Comparison of ENCODE assay signal across 22 cellular contexts in genomic region chr6:122797537-122797936, GRCh38. TPM values are rescaled to one million over a fixed set of nuclear protein-coding genes. Genes with fewer than 3 reads are reported as not detected.
A peak's percentile ranks its signal among the peaks of the same experiment; 100 is the strongest.
DNase-seq lines count a peak whose midpoint lies in the region; ATAC-seq and TF ChIP-seq lines count a peak whose summit lies in the region.
"Had no signal": no experiment of that assay in that cellular context is flagged by ENCODE, and none has a peak within 500 bp of the region (broad histone marks: within the 10 kb centered on the region; RNA-seq: fewer than 3 reads in every experiment).

No MANE protein-coding gene starts in this region.

- no peak for DNase-seq in Caco-2
- no peak for DNase-seq in Peyer's patch
- no peak for DNase-seq in esophagus squamous epithelium (lab: John Stamatoyannopoulos, UW)
- DNase-seq in psoas muscle, result no peak
- DNase-seq in activated naive CD4-positive, alpha-beta T cell treated with anti-CD3 and anti-CD28 coated beads, Interleukin-2, amount 10 ng/mL, durations not matched to agents 7 days and 5 days, result no peak
- DNase-seq in activated CD8-positive, alpha-beta memory T cell treated with anti-CD3 and anti-CD28 coated beads, Interleukin-2, amount 50 U/mL, for 48 hours, result no peak
- DNase-seq in CD8-positive, alpha-beta memory T cell, result no peak
- DNase-seq: activated CD4-positive, alpha-beta T cell treated with anti-CD3 and anti-CD28 coated beads for 1 hour; activated effector memory CD4-positive, alpha-beta T cell treated with anti-CD3 and anti-CD28 coated beads, Interleukin-2, amount 50 U/mL, for 16 hours; CD8-positive, alpha-beta T cell; cerebellar nuclear complex; Kasumi-1; midbrain; NCI-H1105; T-helper 9 cell had no signal

- CTCF ChIA-PET in Caco-2 (lab: Charles Lee), result interaction anchor here (1.3 to 1.4 kb wide), 2 partner anchors 25 to 26 kb away, joined by 5 to 8 read pairs; no protein-coding TSS in a partner anchor
- CTCF ChIA-PET in activated naive CD4-positive, alpha-beta T cell treated with anti-CD3 and anti-CD28 coated beads, Interleukin-2, amount 10 ng/mL, durations not matched to agents 7 days and 5 days (lab: Charles Lee), result interaction anchor here (2.3 kb wide), 1 partner anchor 8 kb away, joined by 10 read pairs; the partner anchor contains the start of gene SMPDL3A
- CTCF ChIA-PET in CD8-positive, alpha-beta memory T cell (lab: Charles Lee), result no interaction called here

- TF ChIP-seq POLR2A in Peyer's patch (IDR thresholded peaks at IDR 0.05), result no peak
- TF ChIP-seq POLR2A in esophagus squamous epithelium (IDR thresholded peaks at IDR 0.05), result no peak

- no peaks in the 10 kb centered on the region for H3K9me3 Mint-ChIP-seq in Caco-2 (ENCODE audit: unreplicated experiment)
- H3K9me3 Mint-ChIP-seq in activated naive CD4-positive, alpha-beta T cell treated with anti-CD3 and anti-CD28 coated beads, Interleukin-2, amount 10 ng/mL, durations not matched to agents 7 days and 5 days, result no peaks in the 10 kb centered on the region
- peaks cover 0 to 3% (median 0%) of the 10 kb centered on the region in 5 donors for H3K9me3 Mint-ChIP-seq in CD8-positive, alpha-beta memory T cell
- H3K9me3 Mint-ChIP-seq: CD8-positive, alpha-beta T cell; neural progenitor cell; stimulated activated effector memory CD8-positive, alpha-beta T cell treated with anti-CD3 and anti-CD28 coated beads, Interleukin-12 subunit alpha, Interleukin-12 subunit beta, amount 100 ng/mL, for 72 hours had no signal

- H3K4me1 Mint-ChIP-seq in Caco-2 (ENCODE audit: low read depth, unreplicated experiment), result peaks cover 21% of the 10 kb centered on the region
- H3K4me1 Mint-ChIP-seq in activated naive CD4-positive, alpha-beta T cell treated with anti-CD3 and anti-CD28 coated beads, Interleukin-2, amount 10 ng/mL, durations not matched to agents 7 days and 5 days, result no peaks in the 10 kb centered on the region
- no peaks in the 10 kb centered on the region for H3K4me1 Mint-ChIP-seq in CD8-positive, alpha-beta memory T cell
- H3K4me1 Mint-ChIP-seq: stimulated activated effector memory CD8-positive, alpha-beta T cell treated with anti-CD3 and anti-CD28 coated beads, Interleukin-12 subunit alpha, Interleukin-12 subunit beta, amount 100 ng/mL, for 72 hours had no signal

- peaks cover 51% of the 10 kb centered on the region for H3K4me1 ChIP-seq in Caco-2
- peaks cover 0 to 34% (median 0%) of the 10 kb centered on the region in 4 donors for H3K4me1 ChIP-seq in Peyer's patch
- peaks cover 0 to 57% (median 22%) of the 10 kb centered on the region in 3 donors for H3K4me1 ChIP-seq in esophagus squamous epithelium
- peaks cover 28% of the 10 kb centered on the region for H3K4me1 ChIP-seq in psoas muscle
- H3K4me1 ChIP-seq in CD8-positive, alpha-beta memory T cell (ENCODE audit: insufficient read depth, low read length), result no peaks in the 10 kb centered on the region
- H3K4me1 ChIP-seq: tibial nerve had no signal

- peaks cover 13% of the 10 kb centered on the region for H3K36me3 Mint-ChIP-seq in Caco-2 (ENCODE audit: insufficient read depth, unreplicated experiment)
- no peaks in the 10 kb centered on the region for H3K36me3 Mint-ChIP-seq in activated naive CD4-positive, alpha-beta T cell treated with anti-CD3 and anti-CD28 coated beads, Interleukin-2, amount 10 ng/mL, durations not matched to agents 7 days and 5 days
- H3K36me3 Mint-ChIP-seq in CD8-positive, alpha-beta memory T cell, result no peaks in the 10 kb centered on the region
- H3K36me3 Mint-ChIP-seq: activated CD8-positive, alpha-beta memory T cell treated with anti-CD3 and anti-CD28 coated beads, Interleukin-2, amount 10 ng/mL, durations not matched to agents 7 days and 5 days; CD8-positive, alpha-beta T cell; stimulated activated effector memory CD8-positive, alpha-beta T cell treated with anti-CD3 and anti-CD28 coated beads, Interleukin-12 subunit alpha, Interleukin-12 subunit beta, amount 100 ng/mL, for 72 hours had no signal

- no peak for ATAC-seq in psoas muscle
- no peak for ATAC-seq in HG03025 (IDR thresholded peaks at IDR 0.05; ENCODE audit: low FRiP score, unreplicated experiment)
- ATAC-seq: CD8-positive, alpha-beta T cell had no signal

- H3K4me3 ChIP-seq in Caco-2 (ENCODE audit: low read depth, low read length), result no peak overlapping the region
- H3K4me3 ChIP-seq in Peyer's patch, result no peak overlapping the region
- H3K4me3 ChIP-seq in esophagus squamous epithelium, result no peak overlapping the region
- no peak overlapping the region for H3K4me3 ChIP-seq in psoas muscle
- H3K4me3 ChIP-seq in CD8-positive, alpha-beta memory T cell (ENCODE audit: low read length), result no peak overlapping the region
- H3K4me3 ChIP-seq: neural progenitor cell, SJSA1, tibial nerve had no signal

- H3K27me3 Mint-ChIP-seq in Caco-2 (ENCODE audit: insufficient read depth, unreplicated experiment), result no peaks in the 10 kb centered on the region
- H3K27me3 Mint-ChIP-seq in activated naive CD4-positive, alpha-beta T cell treated with anti-CD3 and anti-CD28 coated beads, Interleukin-2, amount 10 ng/mL, durations not matched to agents 7 days and 5 days, result peaks cover 3% of the 10 kb centered on the region
- peaks cover 3 to 6% of the 10 kb centered on the region in 2 donors for H3K27me3 Mint-ChIP-seq in CD8-positive, alpha-beta memory T cell

- 80 to 89% methylated on average over 3 of the region's 3 CpGs for WGBS in esophagus squamous epithelium, 2 donors
- 93 to 97% (median 94%) methylated on average over 3 of the region's 3 CpGs for WGBS in psoas muscle, 3 donors

- POLR2A ChIA-PET in Caco-2 (lab: Charles Lee), result interaction anchor here (0.9 kb wide), 1 partner anchor 8 kb away, joined by 3 read pairs; the partner anchor contains the start of gene SMPDL3A
- POLR2A ChIA-PET in CD8-positive, alpha-beta memory T cell (lab: Charles Lee), result no interaction called here

- BruUV-seq in Caco-2 (replicated peaks; lab: Mats Ljungman, UMichigan), result no TSS peak

- H3K27me3 ChIP-seq in Caco-2 (replicated peaks; ENCODE audit: control insufficient read depth, insufficient read depth, low read length) (no peaks in the 10 kb centered on the region), Peyer's patch (no peaks in the 10 kb centered on the region), esophagus squamous epithelium (no peaks in the 10 kb centered on the region), psoas muscle (ENCODE audit: insufficient read depth in 3 of 3, low read length in 2 of 3) (no peaks in the 10 kb centered on the region)
- no peaks in the 10 kb centered on the region for H3K27me3 ChIP-seq in CD8-positive, alpha-beta memory T cell (ENCODE audit: insufficient read depth, low read length, poor library complexity, severe bottlenecking)
- H3K27me3 ChIP-seq: neural progenitor cell, SJSA1, tibial nerve had no signal

- H3K4me3 Mint-ChIP-seq in Caco-2 (ENCODE audit: unreplicated experiment), result no peak overlapping the region
- no peak overlapping the region for H3K4me3 Mint-ChIP-seq in activated naive CD4-positive, alpha-beta T cell treated with anti-CD3 and anti-CD28 coated beads, Interleukin-2, amount 10 ng/mL, durations not matched to agents 7 days and 5 days
- H3K4me3 Mint-ChIP-seq in CD8-positive, alpha-beta memory T cell, result no peak overlapping the region
- H3K4me3 Mint-ChIP-seq: activated CD8-positive, alpha-beta memory T cell treated with anti-CD3 and anti-CD28 coated beads, Interleukin-2, amount 10 ng/mL, durations not matched to agents 7 days and 5 days; CD8-positive, alpha-beta T cell; neural progenitor cell; stimulated activated effector memory CD8-positive, alpha-beta T cell treated with anti-CD3 and anti-CD28 coated beads, Interleukin-12 subunit alpha, Interleukin-12 subunit beta, amount 100 ng/mL, for 72 hours had no signal

- peak overlapping the region in 3 of 4 donors; percentile 0 to 78 (median 76) for H3K27ac ChIP-seq in Peyer's patch
- peak overlapping the region in 3 of 4 donors; percentile 71 to 80 (median 73) for H3K27ac ChIP-seq in esophagus squamous epithelium
- peak overlapping the region; percentile 63 for H3K27ac ChIP-seq in psoas muscle
- H3K27ac ChIP-seq in CD8-positive, alpha-beta memory T cell (ENCODE audit: low read depth, low read length), result no peak overlapping the region
- H3K27ac ChIP-seq: neural progenitor cell, SJSA1, tibial nerve had no signal

- H3K27ac Mint-ChIP-seq in Caco-2 (ENCODE audit: unreplicated experiment), result peak overlapping the region; percentile 21
- H3K27ac Mint-ChIP-seq in activated naive CD4-positive, alpha-beta T cell treated with anti-CD3 and anti-CD28 coated beads, Interleukin-2, amount 10 ng/mL, durations not matched to agents 7 days and 5 days, result no peak overlapping the region
- H3K27ac Mint-ChIP-seq in CD8-positive, alpha-beta memory T cell, result no peak overlapping the region
- H3K27ac Mint-ChIP-seq: CD8-positive, alpha-beta T cell; neural progenitor cell; stimulated activated effector memory CD8-positive, alpha-beta T cell treated with anti-CD3 and anti-CD28 coated beads, Interleukin-12 subunit alpha, Interleukin-12 subunit beta, amount 100 ng/mL, for 72 hours had no signal

- intact Hi-C loops in Caco-2 (cut with micrococcal nuclease; ENCODE audit: unreplicated experiment) (no loop called here), esophagus squamous epithelium (cut with DNase I) (no loop called here), psoas muscle (cut with DNase I) (no loop called here)

- H3K36me3 ChIP-seq in Caco-2 (ENCODE audit: control insufficient read depth, insufficient read depth, low read length), result no peaks in the 10 kb centered on the region
- peaks cover 0 to 6% (median 0%) of the 10 kb centered on the region in 3 donors for H3K36me3 ChIP-seq in Peyer's patch
- H3K36me3 ChIP-seq in esophagus squamous epithelium, result peaks cover 0 to 12% (median 0%) of the 10 kb centered on the region in 3 donors
- H3K36me3 ChIP-seq in psoas muscle (ENCODE audit: insufficient read depth in 1 of 2, low read depth in 1 of 2), result peaks cover 0 to 26% of the 10 kb centered on the region in 2 donors
- H3K36me3 ChIP-seq in CD8-positive, alpha-beta memory T cell (ENCODE audit: insufficient read depth, low read length), result no peaks in the 10 kb centered on the region
- H3K36me3 ChIP-seq: neural progenitor cell, SJSA1 had no signal

- TF ChIP-seq CTCF in Caco-2 (IDR thresholded peaks at IDR 0.05; ENCODE audit: insufficient read depth in 1 of 2, low read depth in 1 of 2, low read length in 1 of 2, severe bottlenecking in 1 of 2, unreplicated experiment in 1 of 2) (no peak), Peyer's patch (IDR thresholded peaks at IDR 0.05) (no peak), esophagus squamous epithelium (IDR thresholded peaks at IDR 0.05) (no peak), psoas muscle (IDR thresholded peaks at IDR 0.05) (no peak)

- H3K9me3 ChIP-seq in Caco-2, result no peaks in the 10 kb centered on the region
- H3K9me3 ChIP-seq in Peyer's patch, result no peaks in the 10 kb centered on the region
- H3K9me3 ChIP-seq in esophagus squamous epithelium, result no peaks in the 10 kb centered on the region
- no peaks in the 10 kb centered on the region for H3K9me3 ChIP-seq in psoas muscle
- H3K9me3 ChIP-seq in CD8-positive, alpha-beta memory T cell (ENCODE audit: low read length), result no peaks in the 10 kb centered on the region
- H3K9me3 ChIP-seq: SJSA1, tibial nerve had no signal

RNA-seq across cellular contexts. Expression of gene SMPDL3A, which starts 8.5 kb away (rescaled TPM):
- total RNA-seq in Caco-2 (2022), result 20.4 and 21.7 TPM in 2 replicates
- 100 to 1,000 TPM in 3 of 4 donors, 10 to 100 TPM in 1; 15.7 to 641 (median 190) TPM for total RNA-seq in Peyer's patch
- 10 to 100 TPM; 15.4 to 21.7 (median 16.6) TPM for total RNA-seq in esophagus squamous epithelium
- total RNA-seq in psoas muscle, result 10 to 100 TPM; 15.1 to 38.4 (median 22.5) TPM
- 10 to 100 TPM in 2 of 3 donors, 1 to 10 TPM in 1; 6.3 to 36.1 (median 35.2) TPM for polyA plus RNA-seq in psoas muscle
- under 1 TPM; 0.16 to 0.24 TPM for total RNA-seq in CD8-positive, alpha-beta memory T cell
- not detected for polyA plus RNA-seq in CD8-positive, alpha-beta memory T cell
- total RNA-seq: CD8-positive, alpha-beta T cell; OCI-LY7 had no signal

RNA-seq across cellular contexts. Expression of gene FABP7, which starts 18.0 kb away (rescaled TPM):
- total RNA-seq in Caco-2 (2022), result 0.63 TPM in 1 of 2 replicates, not detected in the other
- total RNA-seq in Peyer's patch, result not detected
- total RNA-seq in esophagus squamous epithelium, result not detected
- total RNA-seq in psoas muscle, result 10 to 100 TPM in 2 of 4 donors, 1 to 10 TPM in 2; 3.7 to 63.6 (median 27.1) TPM
- polyA plus RNA-seq in psoas muscle, result 10 to 100 TPM in 2 of 3 donors, 1 to 10 TPM in 1; 7.1 to 42.1 (median 31.3) TPM
- not detected for total RNA-seq in CD8-positive, alpha-beta memory T cell
- not detected for polyA plus RNA-seq in CD8-positive, alpha-beta memory T cell
- total RNA-seq: activated CD8-positive, alpha-beta memory T cell treated with anti-CD3 and anti-CD28 coated beads, Interleukin-2, amount 10 ng/mL, durations not matched to agents 7 days and 5 days; CD8-positive, alpha-beta T cell; OCI-LY7; SJSA1; tibial nerve had no signal

Comparison
In these comparisons a context has a peak if more than half of its experiments do, and no peak if none do; other contexts are left out.
1. RNA of gene SMPDL3A, which starts 8.5 kb away (total RNA-seq): 15.7 to 641 TPM in Peyer's patch, 15.1 to 38.4 TPM in psoas muscle, 20.4 to 21.7 TPM in Caco-2 and 15.4 to 21.7 TPM in esophagus squamous epithelium; 0.16 to 0.24 TPM in CD8-positive, alpha-beta memory T cell; every median in the first group is over 10 times any median in the second.